In the genomic region with DNA sequence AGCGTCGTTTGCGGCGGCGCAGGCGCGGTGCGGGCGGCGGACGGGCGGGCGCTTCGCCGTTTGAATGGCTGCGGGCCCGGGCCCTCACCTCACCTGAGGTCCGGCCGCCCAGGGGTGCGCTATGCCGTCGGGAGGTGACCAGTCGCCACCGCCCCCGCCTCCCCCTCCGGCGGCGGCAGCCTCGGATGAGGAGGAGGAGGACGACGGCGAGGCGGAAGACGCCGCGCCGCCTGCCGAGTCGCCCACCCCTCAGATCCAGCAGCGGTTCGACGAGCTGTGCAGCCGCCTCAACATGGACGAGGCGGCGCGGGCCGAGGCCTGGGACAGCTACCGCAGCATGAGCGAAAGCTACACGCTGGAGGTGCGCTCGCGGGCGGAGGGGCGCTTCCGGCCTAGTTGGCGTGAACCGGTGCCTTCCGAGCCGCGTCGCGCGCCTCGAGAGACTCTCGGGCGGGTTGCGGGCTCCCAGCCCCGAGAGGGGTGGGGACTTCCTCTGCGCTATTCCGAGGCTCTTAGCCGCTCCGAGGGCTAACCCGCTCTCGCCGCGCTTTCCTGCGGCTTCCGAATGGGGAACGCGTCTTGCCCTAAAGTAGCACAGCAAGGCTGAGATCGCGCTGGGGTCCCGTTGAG, we compare ENCODE assay signal across 1 cellular context.
TF ChIP-seq lines count a peak whose summit lies in the region.

A gene with protein sequence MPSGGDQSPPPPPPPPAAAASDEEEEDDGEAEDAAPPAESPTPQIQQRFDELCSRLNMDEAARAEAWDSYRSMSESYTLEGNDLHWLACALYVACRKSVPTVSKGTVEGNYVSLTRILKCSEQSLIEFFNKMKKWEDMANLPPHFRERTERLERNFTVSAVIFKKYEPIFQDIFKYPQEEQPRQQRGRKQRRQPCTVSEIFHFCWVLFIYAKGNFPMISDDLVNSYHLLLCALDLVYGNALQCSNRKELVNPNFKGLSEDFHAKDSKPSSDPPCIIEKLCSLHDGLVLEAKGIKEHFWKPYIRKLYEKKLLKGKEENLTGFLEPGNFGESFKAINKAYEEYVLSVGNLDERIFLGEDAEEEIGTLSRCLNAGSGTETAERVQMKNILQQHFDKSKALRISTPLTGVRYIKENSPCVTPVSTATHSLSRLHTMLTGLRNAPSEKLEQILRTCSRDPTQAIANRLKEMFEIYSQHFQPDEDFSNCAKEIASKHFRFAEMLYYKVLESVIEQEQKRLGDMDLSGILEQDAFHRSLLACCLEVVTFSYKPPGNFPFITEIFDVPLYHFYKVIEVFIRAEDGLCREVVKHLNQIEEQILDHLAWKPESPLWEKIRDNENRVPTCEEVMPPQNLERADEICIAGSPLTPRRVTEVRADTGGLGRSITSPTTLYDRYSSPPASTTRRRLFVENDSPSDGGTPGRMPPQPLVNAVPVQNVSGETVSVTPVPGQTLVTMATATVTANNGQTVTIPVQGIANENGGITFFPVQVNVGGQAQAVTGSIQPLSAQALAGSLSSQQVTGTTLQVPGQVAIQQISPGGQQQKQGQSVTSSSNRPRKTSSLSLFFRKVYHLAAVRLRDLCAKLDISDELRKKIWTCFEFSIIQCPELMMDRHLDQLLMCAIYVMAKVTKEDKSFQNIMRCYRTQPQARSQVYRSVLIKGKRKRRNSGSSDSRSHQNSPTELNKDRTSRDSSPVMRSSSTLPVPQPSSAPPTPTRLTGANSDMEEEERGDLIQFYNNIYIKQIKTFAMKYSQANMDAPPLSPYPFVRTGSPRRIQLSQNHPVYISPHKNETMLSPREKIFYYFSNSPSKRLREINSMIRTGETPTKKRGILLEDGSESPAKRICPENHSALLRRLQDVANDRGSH (plus strand): TSS at position 36 of the 630 bp plus-strand sequence. CDS start 86 bp downstream, at position 122.

TF ChIP-seq in HEK293, 187 proteins besides CTCF, POLR2A, EP300 and RAD21 (continued from another document and continues in another):
- TF ChIP-seq, protein P1, sequence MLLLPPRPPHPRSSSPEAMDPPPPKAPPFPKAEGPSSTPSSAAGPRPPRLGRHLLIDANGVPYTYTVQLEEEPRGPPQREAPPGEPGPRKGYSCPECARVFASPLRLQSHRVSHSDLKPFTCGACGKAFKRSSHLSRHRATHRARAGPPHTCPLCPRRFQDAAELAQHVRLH (tag by site-specific recombination; IDR thresholded peaks at IDR 0.05) = peak; percentile 27; the same call in 1 of the 2 replicates
- TF ChIP-seq, protein P2, sequence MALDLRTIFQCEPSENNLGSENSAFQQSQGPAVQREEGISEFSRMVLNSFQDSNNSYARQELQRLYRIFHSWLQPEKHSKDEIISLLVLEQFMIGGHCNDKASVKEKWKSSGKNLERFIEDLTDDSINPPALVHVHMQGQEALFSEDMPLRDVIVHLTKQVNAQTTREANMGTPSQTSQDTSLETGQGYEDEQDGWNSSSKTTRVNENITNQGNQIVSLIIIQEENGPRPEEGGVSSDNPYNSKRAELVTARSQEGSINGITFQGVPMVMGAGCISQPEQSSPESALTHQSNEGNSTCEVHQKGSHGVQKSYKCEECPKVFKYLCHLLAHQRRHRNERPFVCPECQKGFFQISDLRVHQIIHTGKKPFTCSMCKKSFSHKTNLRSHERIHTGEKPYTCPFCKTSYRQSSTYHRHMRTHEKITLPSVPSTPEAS (tag by site-specific recombination; IDR thresholded peaks at IDR 0.05) = no peak
- TF ChIP-seq ZFP69B (tag by site-specific recombination; IDR thresholded peaks at IDR 0.05) (peak; percentile 59; the same call in 1 of the 2 replicates), ZNF394 (tag by site-specific recombination; IDR thresholded peaks at IDR 0.05; ENCODE audit: borderline replicate concordance) (no peak), ZNF571 (tag by site-specific recombination; IDR thresholded peaks at IDR 0.05) (no peak), KLF16 (tag by site-specific recombination; IDR thresholded peaks at IDR 0.05) (peak; percentile 47), ZNF777 (tag by site-specific recombination; IDR thresholded peaks at IDR 0.05; ENCODE audit: borderline replicate concordance) (peak; percentile 83; the same call in 1 of the 2 replicates), ZBTB20 (tag by site-specific recombination; IDR thresholded peaks at IDR 0.05) (peak; percentile 72), SP2 (tag by site-specific recombination; IDR thresholded peaks at IDR 0.05) (peak; percentile 61), ZNF155 (tag by site-specific recombination; IDR thresholded peaks at IDR 0.05) (no peak), SCRT1 (tag by site-specific recombination; IDR thresholded peaks at IDR 0.05; ENCODE audit: borderline replicate concordance) (no peak), ZNF169 (tag by site-specific recombination; IDR thresholded peaks at IDR 0.05) (no peak), ZNF677 (tag by site-specific recombination; IDR thresholded peaks at IDR 0.05) (no peak), ZNF23 (tag by site-specific recombination; IDR thresholded peaks at IDR 0.05; ENCODE audit: borderline replicate concordance) (no peak), ZNF514 (tag by site-specific recombination; IDR thresholded peaks at IDR 0.05) (no peak), IKZF3 (tag by site-specific recombination; IDR thresholded peaks at IDR 0.05) (no peak), ZNF223 (tag by site-specific recombination; IDR thresholded peaks at IDR 0.05) (no peak), ZNF600 (tag by site-specific recombination; IDR thresholded peaks at IDR 0.05) (no peak), ZBTB17 (tag by site-specific recombination; IDR thresholded peaks at IDR 0.05) (peak; percentile 53; the same call in 1 of the 2 replicates), ZNF341 (tag by site-specific recombination; IDR thresholded peaks at IDR 0.05; ENCODE audit: low read depth) (peak; percentile 33), ZNF843 (tag by site-specific recombination; IDR thresholded peaks at IDR 0.05) (no peak; the same call in 1 of the 2 replicates), GLIS2 (tag by site-specific recombination; IDR thresholded peaks at IDR 0.05) (0 out of 2 replicates have a peak, but pooled peaks have one; percentile 38), YY1 (tag by site-specific recombination; IDR thresholded peaks at IDR 0.05) (peak; percentile 80), ZNF10 (tag by site-specific recombination; IDR thresholded peaks at IDR 0.05) (0 out of 2 replicates have a peak, but pooled peaks have one; percentile 44), KLF9 (tag by site-specific recombination; IDR thresholded peaks at IDR 0.05; ENCODE audit: low read depth) (peak; percentile 61), ZNF324 (tag by site-specific recombination; IDR thresholded peaks at IDR 0.05) (no peak), ZNF335 (tag by site-specific recombination; conservative IDR thresholded peaks at IDR 0.05) (peak; percentile 66), ZBTB8A (tag by site-specific recombination; IDR thresholded peaks at IDR 0.05) (peak; percentile 96), EGR2 (tag by site-specific recombination; IDR thresholded peaks at IDR 0.05; ENCODE audit: low read depth) (peak; percentile 74), ZXDB (tag by site-specific recombination; IDR thresholded peaks at IDR 0.05) (peak; percentile 27; the same call in 1 of the 2 replicates), ZSCAN16 (tag by site-specific recombination; IDR thresholded peaks at IDR 0.05) (no peak), REPIN1 (tag by site-specific recombination; IDR thresholded peaks at IDR 0.05; ENCODE audit: low read depth) (no peak), ZNF202 (tag by site-specific recombination; IDR thresholded peaks at IDR 0.05; ENCODE audit: borderline replicate concordance) (no peak), ZNF121 (tag by site-specific recombination; IDR thresholded peaks at IDR 0.05) (0 out of 2 replicates have a peak, but pooled peaks have one; percentile 24), ZNF350 (tag by site-specific recombination; IDR thresholded peaks at IDR 0.05) (no peak)
- TF ChIP-seq, protein P3, sequence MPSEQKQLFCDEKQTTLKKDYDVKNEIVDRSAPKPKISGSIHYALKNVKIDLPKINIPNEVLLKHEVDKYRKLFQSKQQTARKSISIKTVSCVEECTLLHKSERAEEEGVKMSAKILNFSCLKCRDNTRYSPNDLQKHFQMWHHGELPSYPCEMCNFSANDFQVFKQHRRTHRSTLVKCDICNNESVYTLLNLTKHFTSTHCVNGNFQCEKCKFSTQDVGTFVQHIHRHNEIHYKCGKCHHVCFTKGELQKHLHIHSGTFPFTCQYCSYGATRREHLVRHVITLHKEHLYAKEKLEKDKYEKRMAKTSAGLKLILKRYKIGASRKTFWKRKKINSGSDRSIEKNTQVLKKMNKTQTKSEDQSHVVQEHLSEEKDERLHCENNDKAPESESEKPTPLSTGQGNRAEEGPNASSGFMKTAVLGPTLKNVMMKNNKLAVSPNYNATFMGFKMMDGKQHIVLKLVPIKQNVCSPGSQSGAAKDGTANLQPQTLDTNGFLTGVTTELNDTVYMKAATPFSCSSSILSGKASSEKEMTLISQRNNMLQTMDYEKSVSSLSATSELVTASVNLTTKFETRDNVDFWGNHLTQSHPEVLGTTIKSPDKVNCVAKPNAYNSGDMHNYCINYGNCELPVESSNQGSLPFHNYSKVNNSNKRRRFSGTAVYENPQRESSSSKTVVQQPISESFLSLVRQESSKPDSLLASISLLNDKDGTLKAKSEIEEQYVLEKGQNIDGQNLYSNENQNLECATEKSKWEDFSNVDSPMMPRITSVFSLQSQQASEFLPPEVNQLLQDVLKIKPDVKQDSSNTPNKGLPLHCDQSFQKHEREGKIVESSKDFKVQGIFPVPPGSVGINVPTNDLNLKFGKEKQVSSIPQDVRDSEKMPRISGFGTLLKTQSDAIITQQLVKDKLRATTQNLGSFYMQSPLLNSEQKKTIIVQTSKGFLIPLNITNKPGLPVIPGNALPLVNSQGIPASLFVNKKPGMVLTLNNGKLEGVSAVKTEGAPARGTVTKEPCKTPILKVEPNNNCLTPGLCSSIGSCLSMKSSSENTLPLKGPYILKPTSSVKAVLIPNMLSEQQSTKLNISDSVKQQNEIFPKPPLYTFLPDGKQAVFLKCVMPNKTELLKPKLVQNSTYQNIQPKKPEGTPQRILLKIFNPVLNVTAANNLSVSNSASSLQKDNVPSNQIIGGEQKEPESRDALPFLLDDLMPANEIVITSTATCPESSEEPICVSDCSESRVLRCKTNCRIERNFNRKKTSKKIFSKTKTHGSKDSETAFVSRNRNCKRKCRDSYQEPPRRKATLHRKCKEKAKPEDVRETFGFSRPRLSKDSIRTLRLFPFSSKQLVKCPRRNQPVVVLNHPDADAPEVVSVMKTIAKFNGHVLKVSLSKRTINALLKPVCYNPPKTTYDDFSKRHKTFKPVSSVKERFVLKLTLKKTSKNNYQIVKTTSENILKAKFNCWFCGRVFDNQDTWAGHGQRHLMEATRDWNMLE (tag by site-specific recombination; conservative IDR thresholded peaks at IDR 0.05; ENCODE audit: low read depth) = no peak
- TF ChIP-seq, protein P4, sequence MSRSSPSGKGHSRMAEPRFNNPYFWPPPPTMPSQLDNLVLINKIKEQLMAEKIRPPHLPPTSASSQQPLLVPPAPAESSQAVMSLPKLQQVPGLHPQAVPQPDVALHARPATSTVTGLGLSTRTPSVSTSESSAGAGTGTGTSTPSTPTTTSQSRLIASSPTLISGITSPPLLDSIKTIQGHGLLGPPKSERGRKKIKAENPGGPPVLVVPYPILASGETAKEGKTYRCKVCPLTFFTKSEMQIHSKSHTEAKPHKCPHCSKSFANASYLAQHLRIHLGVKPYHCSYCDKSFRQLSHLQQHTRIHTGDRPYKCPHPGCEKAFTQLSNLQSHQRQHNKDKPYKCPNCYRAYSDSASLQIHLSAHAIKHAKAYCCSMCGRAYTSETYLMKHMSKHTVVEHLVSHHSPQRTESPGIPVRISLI (tag by site-specific recombination; IDR thresholded peaks at IDR 0.05) = no peak
- TF ChIP-seq, protein P5, sequence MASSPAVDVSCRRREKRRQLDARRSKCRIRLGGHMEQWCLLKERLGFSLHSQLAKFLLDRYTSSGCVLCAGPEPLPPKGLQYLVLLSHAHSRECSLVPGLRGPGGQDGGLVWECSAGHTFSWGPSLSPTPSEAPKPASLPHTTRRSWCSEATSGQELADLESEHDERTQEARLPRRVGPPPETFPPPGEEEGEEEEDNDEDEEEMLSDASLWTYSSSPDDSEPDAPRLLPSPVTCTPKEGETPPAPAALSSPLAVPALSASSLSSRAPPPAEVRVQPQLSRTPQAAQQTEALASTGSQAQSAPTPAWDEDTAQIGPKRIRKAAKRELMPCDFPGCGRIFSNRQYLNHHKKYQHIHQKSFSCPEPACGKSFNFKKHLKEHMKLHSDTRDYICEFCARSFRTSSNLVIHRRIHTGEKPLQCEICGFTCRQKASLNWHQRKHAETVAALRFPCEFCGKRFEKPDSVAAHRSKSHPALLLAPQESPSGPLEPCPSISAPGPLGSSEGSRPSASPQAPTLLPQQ (tag by site-specific recombination; IDR thresholded peaks at IDR 0.05) = peak; percentile 92
- TF ChIP-seq, protein P6, sequence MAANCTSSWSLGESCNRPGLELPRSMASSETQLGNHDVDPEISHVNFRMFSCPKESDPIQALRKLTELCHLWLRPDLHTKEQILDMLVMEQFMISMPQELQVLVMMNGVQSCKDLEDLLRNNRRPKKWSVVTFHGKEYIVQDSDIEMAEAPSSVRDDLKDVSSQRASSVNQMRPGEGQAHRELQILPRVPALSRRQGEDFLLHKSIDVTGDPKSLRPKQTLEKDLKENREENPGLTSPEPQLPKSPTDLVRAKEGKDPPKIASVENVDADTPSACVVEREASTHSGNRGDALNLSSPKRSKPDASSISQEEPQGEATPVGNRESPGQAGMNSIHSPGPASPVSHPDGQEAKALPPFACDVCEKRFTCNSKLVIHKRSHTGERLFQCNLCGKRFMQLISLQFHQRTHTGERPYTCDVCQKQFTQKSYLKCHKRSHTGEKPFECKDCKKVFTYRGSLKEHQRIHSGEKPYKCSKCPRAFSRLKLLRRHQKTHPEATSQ (tag by site-specific recombination; IDR thresholded peaks at IDR 0.05) = peak; percentile 55; the same call in 1 of the 2 replicates
- TF ChIP-seq, protein P7, sequence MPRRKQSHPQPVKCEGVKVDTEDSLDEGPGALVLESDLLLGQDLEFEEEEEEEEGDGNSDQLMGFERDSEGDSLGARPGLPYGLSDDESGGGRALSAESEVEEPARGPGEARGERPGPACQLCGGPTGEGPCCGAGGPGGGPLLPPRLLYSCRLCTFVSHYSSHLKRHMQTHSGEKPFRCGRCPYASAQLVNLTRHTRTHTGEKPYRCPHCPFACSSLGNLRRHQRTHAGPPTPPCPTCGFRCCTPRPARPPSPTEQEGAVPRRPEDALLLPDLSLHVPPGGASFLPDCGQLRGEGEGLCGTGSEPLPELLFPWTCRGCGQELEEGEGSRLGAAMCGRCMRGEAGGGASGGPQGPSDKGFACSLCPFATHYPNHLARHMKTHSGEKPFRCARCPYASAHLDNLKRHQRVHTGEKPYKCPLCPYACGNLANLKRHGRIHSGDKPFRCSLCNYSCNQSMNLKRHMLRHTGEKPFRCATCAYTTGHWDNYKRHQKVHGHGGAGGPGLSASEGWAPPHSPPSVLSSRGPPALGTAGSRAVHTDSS (tag by site-specific recombination; IDR thresholded peaks at IDR 0.05) = peak; percentile 33; the same call in 1 of the 2 replicates
- TF ChIP-seq, protein P8, sequence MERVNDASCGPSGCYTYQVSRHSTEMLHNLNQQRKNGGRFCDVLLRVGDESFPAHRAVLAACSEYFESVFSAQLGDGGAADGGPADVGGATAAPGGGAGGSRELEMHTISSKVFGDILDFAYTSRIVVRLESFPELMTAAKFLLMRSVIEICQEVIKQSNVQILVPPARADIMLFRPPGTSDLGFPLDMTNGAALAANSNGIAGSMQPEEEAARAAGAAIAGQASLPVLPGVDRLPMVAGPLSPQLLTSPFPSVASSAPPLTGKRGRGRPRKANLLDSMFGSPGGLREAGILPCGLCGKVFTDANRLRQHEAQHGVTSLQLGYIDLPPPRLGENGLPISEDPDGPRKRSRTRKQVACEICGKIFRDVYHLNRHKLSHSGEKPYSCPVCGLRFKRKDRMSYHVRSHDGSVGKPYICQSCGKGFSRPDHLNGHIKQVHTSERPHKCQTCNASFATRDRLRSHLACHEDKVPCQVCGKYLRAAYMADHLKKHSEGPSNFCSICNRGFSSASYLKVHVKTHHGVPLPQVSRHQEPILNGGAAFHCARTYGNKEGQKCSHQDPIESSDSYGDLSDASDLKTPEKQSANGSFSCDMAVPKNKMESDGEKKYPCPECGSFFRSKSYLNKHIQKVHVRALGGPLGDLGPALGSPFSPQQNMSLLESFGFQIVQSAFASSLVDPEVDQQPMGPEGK (tag by site-specific recombination; IDR thresholded peaks at IDR 0.05) = peak; percentile 59
